8 cellular contexts compared by ENCODE assay signal in the genomic region with DNA sequence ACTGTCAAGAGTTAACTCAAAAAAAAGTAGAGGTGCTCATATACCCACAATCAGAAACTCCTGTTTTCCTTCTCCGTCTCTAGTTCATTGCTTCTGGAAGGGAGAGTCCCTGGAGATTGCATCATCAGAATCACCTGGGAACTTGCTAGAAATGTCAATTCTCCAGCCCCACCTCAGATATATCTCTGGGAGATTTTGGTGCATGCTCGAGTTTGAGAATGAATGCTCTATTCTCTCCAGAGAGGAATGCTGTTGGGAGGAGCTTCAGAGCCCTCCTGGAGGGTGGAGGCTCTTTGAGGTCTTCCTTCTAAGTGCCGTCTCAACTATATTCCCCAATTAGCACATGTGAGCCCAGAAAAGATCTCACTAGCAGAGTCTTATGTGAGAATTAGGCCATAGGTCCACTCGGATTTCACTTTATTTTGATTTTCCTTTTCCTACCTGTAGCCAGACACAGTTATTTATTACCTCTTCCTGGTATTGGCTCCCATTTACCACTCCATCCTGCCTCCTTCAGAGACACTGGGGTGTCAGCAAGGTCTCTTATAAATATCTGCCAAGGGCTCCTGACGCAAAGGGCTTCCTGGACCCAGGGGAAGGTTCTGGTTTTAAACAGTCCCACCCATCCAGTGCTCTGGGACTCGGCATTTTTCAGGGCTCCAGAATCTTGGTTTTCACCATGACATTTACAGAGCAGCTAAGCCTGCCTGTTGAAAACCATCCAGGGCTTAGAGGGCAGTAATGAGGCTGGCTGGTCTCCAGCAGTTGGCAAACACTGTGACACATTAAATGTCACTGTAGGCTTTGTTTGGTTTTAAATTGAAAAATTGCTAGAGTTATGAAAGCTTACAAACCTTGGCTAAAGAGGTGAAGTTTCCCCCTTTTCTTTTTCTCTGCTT.
A peak's percentile ranks its signal among the peaks of the same experiment; 100 is the strongest.
DNase-seq lines count a peak whose midpoint lies in the region; ATAC-seq, FAIRE-seq and TF ChIP-seq lines count a peak whose summit lies in the region.

No MANE protein-coding gene starts in this region.

- peaks cover 0 to 4% of the 10 kb centered on the region in 2 donors for H3K4me1 ChIP-seq in gastrocnemius medialis

- in situ Hi-C loops in gastrocnemius medialis (cut with MboI; ENCODE audit: low sequenced_read_pairs in 4 of 4) = no loop called here

- no peak for TF ChIP-seq CTCF in gastrocnemius medialis (IDR thresholded peaks at IDR 0.05 in 4 of 5, conservative IDR thresholded peaks at IDR 0.05 in 1 of 5)

- intact Hi-C loops in head of caudate nucleus (cut with DNase I) = no loop called here
- intact Hi-C loops in gastrocnemius medialis (cut with DNase I; ENCODE audit: low total_unique reads) = no loop called here

- no peak for FAIRE-seq in frontal cortex (lab: Jason Lieb, UNC)

- no peak overlapping the region for H3K4me3 ChIP-seq in gastrocnemius medialis

- no peak overlapping the region for H3K27ac ChIP-seq in gastrocnemius medialis

- no peak for ATAC-seq in T-helper 17 cell
- no peak for ATAC-seq in gastrocnemius medialis

- H3K27me3 ChIP-seq in gastrocnemius medialis = no peaks in the 10 kb centered on the region

- H3K36me3 Mint-ChIP-seq in T-helper 17 cell (ENCODE audit: low read depth) = peaks cover 9% of the 10 kb centered on the region
- H3K36me3 Mint-ChIP-seq in stimulated activated naive CD8-positive, alpha-beta T cell treated with anti-CD3 and anti-CD28 coated beads, Interleukin-15, Interleukin-2, amounts not matched to agents 100 ng/mL and 50 ng/mL, for 24 hours (ENCODE audit: low read depth) = no peaks in the 10 kb centered on the region

- no peaks in the 10 kb centered on the region for H3K27me3 Mint-ChIP-seq in T-helper 17 cell
- no peaks in the 10 kb centered on the region for H3K27me3 Mint-ChIP-seq in stimulated activated naive CD8-positive, alpha-beta T cell treated with anti-CD3 and anti-CD28 coated beads, Interleukin-15, Interleukin-2, amounts not matched to agents 100 ng/mL and 50 ng/mL, for 24 hours

- H3K27ac Mint-ChIP-seq in T-helper 17 cell = peak overlapping the region; percentile 51
- peak overlapping the region; percentile 76 for H3K27ac Mint-ChIP-seq in stimulated activated naive CD8-positive, alpha-beta T cell treated with anti-CD3 and anti-CD28 coated beads, Interleukin-15, Interleukin-2, amounts not matched to agents 100 ng/mL and 50 ng/mL, for 24 hours

- H3K4me3 Mint-ChIP-seq in T-helper 17 cell = no peak overlapping the region
- H3K4me3 Mint-ChIP-seq in stimulated activated naive CD8-positive, alpha-beta T cell treated with anti-CD3 and anti-CD28 coated beads, Interleukin-15, Interleukin-2, amounts not matched to agents 100 ng/mL and 50 ng/mL, for 24 hours = no peak overlapping the region

- peaks cover 25% of the 10 kb centered on the region for H3K4me1 Mint-ChIP-seq in T-helper 17 cell
- H3K4me1 Mint-ChIP-seq in stimulated activated naive CD8-positive, alpha-beta T cell treated with anti-CD3 and anti-CD28 coated beads, Interleukin-15, Interleukin-2, amounts not matched to agents 100 ng/mL and 50 ng/mL, for 24 hours (ENCODE audit: low read depth) = peaks cover 62% of the 10 kb centered on the region

- no peak for TF ChIP-seq POLR2A in gastrocnemius medialis (IDR thresholded peaks at IDR 0.05)

- DNase-seq in HT-29 (ENCODE audit: low spot score) (peak; percentile 89), T-helper 17 cell (no peak), head of caudate nucleus (peak in 37 of 42 donors; percentile 8 to 78 (median 42)), frontal cortex (ENCODE audit: low spot score in 2 of 2) (no peak), GF-D8 (lab: John Stamatoyannopoulos, UW) (no peak), gastrocnemius medialis (no peak), SKM-1 (lab: John Stamatoyannopoulos, UW; ENCODE audit: unreplicated experiment) (no peak)

- H3K9me3 Mint-ChIP-seq in stimulated activated naive CD8-positive, alpha-beta T cell treated with anti-CD3 and anti-CD28 coated beads, Interleukin-15, Interleukin-2, amounts not matched to agents 100 ng/mL and 50 ng/mL, for 24 hours = peaks cover 9% of the 10 kb centered on the region

- no peaks in the 10 kb centered on the region for H3K36me3 ChIP-seq in gastrocnemius medialis

- H3K9me3 ChIP-seq in T-helper 17 cell (ENCODE audit: control insufficient read depth, low read length, poor library complexity, severe bottlenecking) (no peaks in the 10 kb centered on the region), gastrocnemius medialis (no peaks in the 10 kb centered on the region)

Comparison
In these comparisons a context has a peak if more than half of its experiments do, and no peak if none do; other contexts are left out.
1. DNase-seq: peak in HT-29 (single experiment) and head of caudate nucleus (37 of 42); none in T-helper 17 cell (0 of 3), frontal cortex (0 of 2), GF-D8 (single experiment), gastrocnemius medialis (0 of 2) and SKM-1 (single experiment).